Comparison of ENCODE assay signal across 1 cellular context in genomic region chr9:86585422-86586143, GRCh38.
TF ChIP-seq lines count a peak whose summit lies in the region.

No MANE protein-coding gene starts in this region.

TF ChIP-seq in HepG2, 621 proteins besides CTCF, POLR2A, EP300 and RAD21 (continued from another document):
- TF ChIP-seq ZNF646 (CRISPR knock-in tag; IDR thresholded peaks at IDR 0.05) (no peak), DMTF1 (CRISPR knock-in tag; IDR thresholded peaks at IDR 0.05) (no peak)
